ENCODE assay signal across 23 cellular contexts in genomic region chr4:8130346-8131066, GRCh38.
"Had no signal": no experiment of that assay in that cellular context is flagged by ENCODE, and none has a peak within 500 bp of the region (broad histone marks: within the 10 kb centered on the region; RNA-seq: fewer than 3 reads in every experiment).

No MANE protein-coding gene starts in this region.

- H3K27me3 Mint-ChIP-seq: activated CD4-positive, alpha-beta T cell treated with anti-CD3 and anti-CD28 coated beads, Interleukin-2, amount 10 ng/mL, durations not matched to agents 7 days and 5 days had no signal

- H3K27ac Mint-ChIP-seq: activated CD4-positive, alpha-beta T cell treated with anti-CD3 and anti-CD28 coated beads, Interleukin-2, amount 10 ng/mL, durations not matched to agents 7 days and 5 days; activated CD8-positive, alpha-beta T cell treated with anti-CD3 and anti-CD28 coated beads, Interleukin-2, amount 10 ng/mL, durations not matched to agents 7 days and 5 days; activated naive CD4-positive, alpha-beta T cell treated with anti-CD3 and anti-CD28 coated beads, Interleukin-2, amount 50 U/mL, for 24 hours; activated T-helper 1 cell treated with anti-CD3 and anti-CD28 coated beads, Interleukin-12 subunit alpha, Interleukin-12 subunit beta, Interleukin-2, Interleukin-4 antibody, amounts not matched to agents 30 ng/mL and 10 ng/mL and 1 ng/mL, durations not matched to agents 14 hours and 24 hours and 36 hours; natural killer cell treated with Interleukin-12 subunit alpha and Interleukin-12 subunit beta and Interleukin-15 and Interleukin-18, amount 100 ng/mL, for 72 hours; T-helper 2 cell treated with Interferon-gamma antibody and Interleukin-4, amounts not matched to agents 5 μg/mL and 100 μg/mL, for 36 hours had no signal

- H3K9me3 Mint-ChIP-seq: activated CD4-positive, alpha-beta T cell treated with anti-CD3 and anti-CD28 coated beads, Interleukin-2, amount 10 ng/mL, durations not matched to agents 7 days and 5 days; activated naive CD4-positive, alpha-beta T cell treated with anti-CD3 and anti-CD28 coated beads, Interleukin-2, amount 50 U/mL, for 24 hours; activated T-helper 1 cell treated with anti-CD3 and anti-CD28 coated beads, Interleukin-12 subunit alpha, Interleukin-12 subunit beta, Interleukin-2, Interleukin-4 antibody, amounts not matched to agents 30 ng/mL and 10 ng/mL and 1 ng/mL, durations not matched to agents 14 hours and 24 hours and 36 hours; natural killer cell treated with Interleukin-12 subunit alpha and Interleukin-12 subunit beta and Interleukin-15 and Interleukin-18, amount 100 ng/mL, for 72 hours; T-helper 2 cell treated with Interferon-gamma antibody and Interleukin-4, amounts not matched to agents 5 μg/mL and 100 μg/mL, for 36 hours had no signal

- DNase-seq: activated CD4-positive, alpha-beta T cell treated with anti-CD3 and anti-CD28 coated beads, Interleukin-2, amount 10 ng/mL, durations not matched to agents 7 days and 5 days; activated CD4-positive, CD25-positive, alpha-beta regulatory T cell treated with anti-CD3 and anti-CD28 coated beads, Interleukin-2, amount 50 U/mL, for 72 hours; activated CD8-positive, alpha-beta T cell treated with anti-CD3 and anti-CD28 coated beads, Interleukin-2, amount 10 ng/mL, durations not matched to agents 7 days and 5 days; activated gamma-delta T cell; anterior cingulate cortex; body of pancreas; erythroblast; foreskin keratinocyte; glutamatergic neuron; occipital lobe; posterior cingulate gyrus; stimulated activated CD4-positive, alpha-beta T cell treated with anti-CD3 and anti-CD28 coated beads, Interleukin-12 subunit alpha, Interleukin-12 subunit beta, amount 100 ng/mL, for 4 hours; stimulated activated CD4-positive, alpha-beta T cell treated with anti-CD3 and anti-CD28 coated beads, Interleukin-4, amount 100 ng/mL, for 4 hours; stomach; transverse colon had no signal

- H3K4me1 ChIP-seq: body of pancreas, foreskin keratinocyte, stomach, suprapubic skin, transverse colon had no signal

- H3K36me3 ChIP-seq: cardiac muscle cell, stomach, transverse colon had no signal

- H3K4me1 Mint-ChIP-seq: activated CD4-positive, alpha-beta T cell treated with anti-CD3 and anti-CD28 coated beads, Interleukin-2, amount 10 ng/mL, durations not matched to agents 7 days and 5 days; activated naive CD4-positive, alpha-beta T cell treated with anti-CD3 and anti-CD28 coated beads, Interleukin-2, amount 50 U/mL, for 24 hours had no signal

- H3K27me3 ChIP-seq: body of pancreas, cardiac muscle cell, stomach, transverse colon had no signal

- H3K36me3 Mint-ChIP-seq: activated naive CD4-positive, alpha-beta T cell treated with anti-CD3 and anti-CD28 coated beads, Interleukin-2, amount 50 U/mL, for 24 hours; natural killer cell treated with Interleukin-12 subunit alpha and Interleukin-12 subunit beta and Interleukin-15 and Interleukin-18, amount 100 ng/mL, for 72 hours had no signal

- H3K4me3 ChIP-seq: body of pancreas, cardiac muscle cell, stomach, suprapubic skin, transverse colon had no signal

- H3K27ac ChIP-seq: body of pancreas, cardiac muscle cell, foreskin keratinocyte, stomach, suprapubic skin, transverse colon, VCaP had no signal

- H3K9me3 ChIP-seq: body of pancreas, stomach, suprapubic skin, transverse colon had no signal

- H3K4me3 Mint-ChIP-seq: activated CD4-positive, alpha-beta T cell treated with anti-CD3 and anti-CD28 coated beads, Interleukin-2, amount 10 ng/mL, durations not matched to agents 7 days and 5 days; activated CD8-positive, alpha-beta T cell treated with anti-CD3 and anti-CD28 coated beads, Interleukin-2, amount 10 ng/mL, durations not matched to agents 7 days and 5 days; activated naive CD4-positive, alpha-beta T cell treated with anti-CD3 and anti-CD28 coated beads, Interleukin-2, amount 50 U/mL, for 24 hours; activated T-helper 1 cell treated with anti-CD3 and anti-CD28 coated beads, Interleukin-12 subunit alpha, Interleukin-12 subunit beta, Interleukin-2, Interleukin-4 antibody, amounts not matched to agents 30 ng/mL and 10 ng/mL and 1 ng/mL, durations not matched to agents 14 hours and 24 hours and 36 hours; natural killer cell treated with Interleukin-12 subunit alpha and Interleukin-12 subunit beta and Interleukin-15 and Interleukin-18, amount 100 ng/mL, for 72 hours; T-helper 2 cell treated with Interferon-gamma antibody and Interleukin-4, amounts not matched to agents 5 μg/mL and 100 μg/mL, for 36 hours had no signal

- ATAC-seq: activated CD8-positive, alpha-beta T cell treated with anti-CD3 and anti-CD28 coated beads, Interleukin-2, amount 10 ng/mL, durations not matched to agents 7 days and 5 days; body of pancreas; foreskin keratinocyte; natural killer cell treated with Interleukin-12 subunit alpha and Interleukin-12 subunit beta and Interleukin-15 and Interleukin-18, amount 100 ng/mL, for 72 hours; SK-N-SH treated with all-trans-retinoic acid at 6 μM for 48 hours had no signal
